ENCODE assay signal across 31 cellular contexts in genomic region chr11:7416080-7416479, GRCh38.
"Had no signal": no experiment of that assay in that cellular context is flagged by ENCODE, and none has a peak within 500 bp of the region (broad histone marks: within the 10 kb centered on the region; RNA-seq: fewer than 3 reads in every experiment).

No MANE protein-coding gene starts in this region.

- H3K9me3 Mint-ChIP-seq: activated CD4-positive, alpha-beta memory T cell treated with anti-CD3 and anti-CD28 coated beads, Interleukin-2, amount 10 ng/mL, durations not matched to agents 7 days and 5 days; activated CD4-positive, alpha-beta T cell treated with anti-CD3 and anti-CD28 coated beads, Interleukin-2, amount 10 ng/mL, durations not matched to agents 7 days and 5 days; activated T-helper 17 cell treated with anti-CD3 and anti-CD28 coated beads, Interleukin-2, amount 50 U/mL, for 72 hours; central memory CD8-positive, alpha-beta T cell had no signal

- H3K36me3 ChIP-seq: brain microvascular endothelial cell had no signal

- H3K4me1 Mint-ChIP-seq: activated CD4-positive, alpha-beta T cell treated with anti-CD3 and anti-CD28 coated beads, Interleukin-2, amount 10 ng/mL, durations not matched to agents 7 days and 5 days; activated T-helper 17 cell treated with anti-CD3 and anti-CD28 coated beads, Interleukin-2, amount 50 U/mL, for 72 hours; central memory CD8-positive, alpha-beta T cell had no signal

- FAIRE-seq: astrocyte, colon, endometrium, endothelial cell of umbilical vein, frontal cortex had no signal

- H3K4me3 Mint-ChIP-seq: activated CD4-positive, alpha-beta memory T cell treated with anti-CD3 and anti-CD28 coated beads, Interleukin-2, amount 10 ng/mL, durations not matched to agents 7 days and 5 days; activated CD4-positive, alpha-beta T cell treated with anti-CD3 and anti-CD28 coated beads, Interleukin-2, amount 10 ng/mL, durations not matched to agents 7 days and 5 days; activated naive CD8-positive, alpha-beta T cell; activated T-cell treated with anti-CD3 and anti-CD28 coated beads, Interleukin-2, amount 50 U/mL, for 4 hours; activated T-helper 17 cell treated with anti-CD3 and anti-CD28 coated beads, Interleukin-2, amount 50 U/mL, for 72 hours; central memory CD8-positive, alpha-beta T cell; effector memory CD8-positive, alpha-beta T cell had no signal

- ATAC-seq: activated T-cell treated with anti-CD3 and anti-CD28 coated beads, Interleukin-2, amount 50 U/mL, for 4 hours; activated T-helper 17 cell treated with anti-CD3 and anti-CD28 coated beads, Interleukin-2, amount 50 U/mL, for 72 hours; effector memory CD8-positive, alpha-beta T cell had no signal

- H3K27me3 ChIP-seq: brain microvascular endothelial cell had no signal

- H3K27ac ChIP-seq: brain microvascular endothelial cell, epithelial cell of prostate had no signal

- DNase-seq: activated CD4-positive, alpha-beta memory T cell treated with anti-CD3 and anti-CD28 coated beads, Interleukin-2, amount 10 ng/mL, durations not matched to agents 7 days and 5 days; activated CD4-positive, alpha-beta T cell treated with anti-CD3 and anti-CD28 coated beads for 1 hour; activated CD4-positive, alpha-beta T cell treated with anti-CD3 and anti-CD28 coated beads for 4 hours; activated CD4-positive, alpha-beta T cell treated with anti-CD3 and anti-CD28 coated beads, Interleukin-2, amount 10 ng/mL, durations not matched to agents 7 days and 5 days; activated CD4-positive, alpha-beta T cell treated with anti-CD3 and anti-CD28 coated beads, Interleukin-2, amount 50 U/mL, for 4 hours; activated CD8-positive, alpha-beta memory T cell treated with anti-CD3 and anti-CD28 coated beads, Interleukin-2, amount 50 U/mL, for 48 hours; activated effector memory CD4-positive, alpha-beta T cell treated with Interleukin-2 at 50 U/mL for 16 hours; activated gamma-delta T cell treated with Interleukin-2 at 50 U/mL for 16 hours; activated naive CD4-positive, alpha-beta T cell treated with anti-CD3 and anti-CD28 coated beads, Interleukin-2, amount 50 U/mL, for 16 hours; activated naive CD4-positive, alpha-beta T cell treated with Interleukin-2 at 50 U/mL for 16 hours; activated T-cell treated with anti-CD3 and anti-CD28 coated beads for 4 hours; activated T-cell treated with anti-CD3 and anti-CD28 coated beads, Interleukin-2, amount 50 U/mL, for 4 hours; amniotic stem cell; anterior cingulate cortex; brain microvascular endothelial cell; cortex of kidney; dermis blood vessel endothelial cell; effector CD4-positive, alpha-beta T cell; effector memory CD8-positive, alpha-beta T cell; foreskin fibroblast; head of caudate nucleus; T-helper 2 cell had no signal

- H3K27ac Mint-ChIP-seq: activated CD4-positive, alpha-beta memory T cell treated with anti-CD3 and anti-CD28 coated beads, Interleukin-2, amount 10 ng/mL, durations not matched to agents 7 days and 5 days; activated CD4-positive, alpha-beta T cell treated with anti-CD3 and anti-CD28 coated beads, Interleukin-2, amount 10 ng/mL, durations not matched to agents 7 days and 5 days; activated naive CD8-positive, alpha-beta T cell; activated T-helper 17 cell treated with anti-CD3 and anti-CD28 coated beads, Interleukin-2, amount 50 U/mL, for 72 hours; effector memory CD8-positive, alpha-beta T cell had no signal
